Comparison of ENCODE assay signal across 12 cellular contexts in genomic region chr15:63250312-63250965, GRCh38. TPM values are rescaled to one million over a fixed set of nuclear protein-coding genes. Genes with fewer than 3 reads are reported as not detected.
A peak's percentile ranks its signal among the peaks of the same experiment; 100 is the strongest.
DNase-seq lines count a peak whose midpoint lies in the region; ATAC-seq, FAIRE-seq and TF ChIP-seq lines count a peak whose summit lies in the region.
"Had no signal": no experiment of that assay in that cellular context is flagged by ENCODE, and none has a peak within 500 bp of the region (broad histone marks: within the 10 kb centered on the region; RNA-seq: fewer than 3 reads in every experiment).

No MANE protein-coding gene starts in this region.

- no peak for ATAC-seq in GM18867 (IDR thresholded peaks at IDR 0.05; ENCODE audit: unreplicated experiment)
- ATAC-seq: left lobe of liver had no signal

- no peaks in the 10 kb centered on the region for H3K27me3 Mint-ChIP-seq in osteocyte (ENCODE audit: unreplicated experiment)

- no peaks in the 10 kb centered on the region for H3F3A ChIP-seq in MM.1S (ENCODE audit: insufficient read depth, low read length)

- no peak overlapping the region for H3K4me2 ChIP-seq in MM.1S (ENCODE audit: low read depth, low read length)

- H3K79me2 ChIP-seq in MM.1S (ENCODE audit: low read length): no peaks in the 10 kb centered on the region

- H3K27me3 ChIP-seq in MM.1S (replicated peaks; ENCODE audit: insufficient read depth, low read length): no peaks in the 10 kb centered on the region

- H3K36me3 Mint-ChIP-seq in osteocyte (ENCODE audit: unreplicated experiment): peaks cover 18% of the 10 kb centered on the region

- H2AFZ ChIP-seq in MM.1S (ENCODE audit: low read length): no peak overlapping the region

- H3K9ac ChIP-seq in MM.1S (ENCODE audit: low read length): no peak overlapping the region

- TF ChIP-seq CTCF in epithelial cell of proximal tubule (conservative IDR thresholded peaks at IDR 0.05; ENCODE audit: low read depth, low read length) (no peak), osteocyte (IDR thresholded peaks at IDR 0.05) (no peak), MM.1S (IDR thresholded peaks at IDR 0.05; ENCODE audit: low read length) (no peak)

- H3K4me3 Mint-ChIP-seq in osteocyte (ENCODE audit: unreplicated experiment): no peak overlapping the region

- H3K4me1 ChIP-seq in MM.1S (ENCODE audit: low read length): no peaks in the 10 kb centered on the region

- no peak overlapping the region for H3K27ac ChIP-seq in MM.1S (ENCODE audit: low read length)

- H3K27ac Mint-ChIP-seq in osteocyte (ENCODE audit: unreplicated experiment): peak overlapping the region; percentile 73

- H3K4me3 ChIP-seq in epithelial cell of proximal tubule (ENCODE audit: low read depth, low read length) (no peak overlapping the region), MM.1S (ENCODE audit: low read length) (no peak overlapping the region)

- peak; percentile 97 for FAIRE-seq in RCC 7860 (lab: Jason Lieb, UNC)
- FAIRE-seq: endometrium had no signal

- no peaks in the 10 kb centered on the region for H3K9me3 Mint-ChIP-seq in osteocyte (ENCODE audit: unreplicated experiment)

- H4K20me1 ChIP-seq in MM.1S (ENCODE audit: insufficient read depth, low read length): no peaks in the 10 kb centered on the region

- no peaks in the 10 kb centered on the region for H3K36me3 ChIP-seq in MM.1S (replicated peaks; ENCODE audit: insufficient read depth, low read length)

- no peaks in the 10 kb centered on the region for H3K9me2 ChIP-seq in MM.1S (replicated peaks; ENCODE audit: insufficient read depth, low read length)

- H3K9me3 ChIP-seq in MM.1S (replicated peaks; ENCODE audit: insufficient read depth, low read length): no peaks in the 10 kb centered on the region

- H3K4me1 Mint-ChIP-seq in osteocyte (ENCODE audit: unreplicated experiment): peaks cover 28% of the 10 kb centered on the region

- DNase-seq in ELR (ENCODE audit: low read depth) (peak; percentile 98), RCC 7860 (ENCODE audit: low spot score) (peak; percentile 99), epithelial cell of proximal tubule (ENCODE audit: low read depth) (peak; percentile 80), osteocyte (ENCODE audit: extremely low spot score, unreplicated experiment) (no peak), NCI-H446 treated with DMSO at 0.1 percent for 48 hours (lab: John Stamatoyannopoulos, UW) (no peak), MM.1S (no peak)
- no peak for DNase-seq in stimulated activated CD4-positive, alpha-beta T cell treated with anti-CD3 and anti-CD28 coated beads, Interleukin-2, amount 100 ng/mL, for 24 hours
- DNase-seq: activated naive CD4-positive, alpha-beta T cell treated with anti-CD3 and anti-CD28 coated beads, Interleukin-2, amount 50 U/mL, for 16 hours; NCI-H2081 treated with DMSO at 0.1 percent for 48 hours had no signal

RNA-seq across cellular contexts. Expression of gene APH1B, which starts 27.0 kb away (rescaled TPM):
- total RNA-seq in epithelial cell of proximal tubule: 2.7 and 3.9 TPM in 2 replicates
- 13.9 and 15.9 TPM in 2 replicates for total RNA-seq in osteocyte

Comparison
In these comparisons a context has a peak if more than half of its experiments do, and no peak if none do; other contexts are left out.
1. DNase-seq: peak in ELR (single experiment), RCC 7860 (single experiment) and epithelial cell of proximal tubule (single experiment); none in osteocyte (single experiment), stimulated activated CD4-positive, alpha-beta T cell treated with anti-CD3 and anti-CD28 coated beads, Interleukin-2, amount 100 ng/mL, for 24 hours (0 of 2), NCI-H446 treated with DMSO at 0.1 percent for 48 hours (single experiment) and MM.1S (single experiment).